Comparison of ENCODE assay signal across 10 cellular contexts in genomic region chr15:99682455-99682854, GRCh38. TPM values are rescaled to one million over a fixed set of nuclear protein-coding genes. Genes with fewer than 3 reads are reported as not detected.
DNase-seq lines count a peak whose midpoint lies in the region; ATAC-seq and TF ChIP-seq lines count a peak whose summit lies in the region.
"Had no signal": no experiment of that assay in that cellular context is flagged by ENCODE, and none has a peak within 500 bp of the region (broad histone marks: within the 10 kb centered on the region; RNA-seq: fewer than 3 reads in every experiment).

No MANE protein-coding gene starts in this region.

- H3K4me1 ChIP-seq in foreskin keratinocyte, result peaks cover 9% of the 10 kb centered on the region
- H3K4me1 ChIP-seq in stomach, result peaks cover 0 to 9% (median 0%) of the 10 kb centered on the region in 4 donors
- H3K4me1 ChIP-seq: Caco-2 had no signal

- H3K4me3 Mint-ChIP-seq in activated T-cell treated with anti-CD3 and anti-CD28 coated beads, Interleukin-2, amount 50 U/mL, for 24 hours, result no peak overlapping the region
- H3K4me3 Mint-ChIP-seq in activated B cell treated with CpG ODN at 0.5 μM for 24 hours, result no peak overlapping the region
- H3K4me3 Mint-ChIP-seq in effector memory CD8-positive, alpha-beta T cell, result no peak overlapping the region

- intact Hi-C loops in activated B cell treated with CpG ODN at 0.5 μM for 24 hours (cut with micrococcal nuclease), result loop anchor here (5.0 kb wide), 2 partner anchors 35 to 170 kb away; no protein-coding TSS in a partner anchor
- intact Hi-C loops in stomach (cut with DNase I; ENCODE audit: low total_unique reads), result no loop called here

- CTCF ChIA-PET in activated B cell treated with CpG ODN at 0.5 μM for 24 hours (lab: Charles Lee), result interaction anchor here (1.3 to 1.5 kb wide), 2 partner anchors 22 to 338 kb away, joined by 3 to 4 read pairs; no protein-coding TSS in a partner anchor

- peaks cover 5 to 39% (median 30%) of the 10 kb centered on the region in 4 donors for H3K36me3 ChIP-seq in stomach

- H3K27me3 ChIP-seq in foreskin keratinocyte, result no peaks in the 10 kb centered on the region
- H3K27me3 ChIP-seq in stomach, result no peaks in the 10 kb centered on the region
- H3K27me3 ChIP-seq: gastroesophageal sphincter had no signal

- 0 to 78% (median 58%) methylated on average over 1 of the region's 1 CpG for WGBS in stomach, 5 donors

- no peak for ATAC-seq in activated B cell treated with CpG ODN at 0.5 μM for 24 hours (ENCODE audit: low read depth)
- ATAC-seq in foreskin keratinocyte, result peak; percentile 73
- no peak for ATAC-seq in HG03139 (IDR thresholded peaks at IDR 0.05; ENCODE audit: unreplicated experiment)
- ATAC-seq in effector memory CD8-positive, alpha-beta T cell (replicated peaks), result no peak
- ATAC-seq: gastroesophageal sphincter had no signal

- POLR2A ChIA-PET in activated B cell treated with CpG ODN at 0.5 μM for 24 hours (lab: Charles Lee), result interaction anchor here (1.1 to 1.4 kb wide), 3 partner anchors 22 to 180 kb away, joined by 3 read pairs; no protein-coding TSS in a partner anchor

- TF ChIP-seq EP300 in stomach (IDR thresholded peaks at IDR 0.05), result no peak

- peaks cover 67% of the 10 kb centered on the region for H3K36me3 Mint-ChIP-seq in activated T-cell treated with anti-CD3 and anti-CD28 coated beads, Interleukin-2, amount 50 U/mL, for 24 hours (ENCODE audit: low read depth)
- peaks cover 80% of the 10 kb centered on the region for H3K36me3 Mint-ChIP-seq in activated B cell treated with CpG ODN at 0.5 μM for 24 hours (ENCODE audit: low read depth)
- peaks cover 5% of the 10 kb centered on the region for H3K36me3 Mint-ChIP-seq in effector memory CD8-positive, alpha-beta T cell (ENCODE audit: insufficient read depth)

- TF ChIP-seq CTCF in activated B cell treated with CpG ODN at 0.5 μM for 24 hours (IDR thresholded peaks at IDR 0.05), result no peak
- no peak for TF ChIP-seq CTCF in foreskin keratinocyte (conservative IDR thresholded peaks at IDR 0.05)
- no peak for TF ChIP-seq CTCF in stomach (IDR thresholded peaks at IDR 0.05)

- no peak for DNase-seq in activated T-cell treated with anti-CD3 and anti-CD28 coated beads, Interleukin-2, amount 50 U/mL, for 24 hours
- DNase-seq in activated T-cell treated with anti-CD3 and anti-CD28 coated beads for 4 hours (no peak), activated B cell treated with CpG ODN at 0.5 μM for 24 hours (no peak), foreskin keratinocyte (peak; percentile 39 to 81), stomach (no peak)
- no peak for DNase-seq in effector memory CD8-positive, alpha-beta T cell
- no peak for DNase-seq in activated CD4-positive, alpha-beta T cell treated with anti-CD3 and anti-CD28 coated beads for 4 hours
- DNase-seq: Caco-2 had no signal

- H3K9me3 ChIP-seq in stomach, result peaks cover 0 to 9% (median 4%) of the 10 kb centered on the region in 4 donors

- peaks cover 21% of the 10 kb centered on the region for H3K9me3 Mint-ChIP-seq in activated T-cell treated with anti-CD3 and anti-CD28 coated beads, Interleukin-2, amount 50 U/mL, for 24 hours
- H3K9me3 Mint-ChIP-seq in activated B cell treated with CpG ODN at 0.5 μM for 24 hours, result peaks cover 13% of the 10 kb centered on the region
- no peaks in the 10 kb centered on the region for H3K9me3 Mint-ChIP-seq in effector memory CD8-positive, alpha-beta T cell

- peaks cover 31% of the 10 kb centered on the region for H3K4me1 Mint-ChIP-seq in activated T-cell treated with anti-CD3 and anti-CD28 coated beads, Interleukin-2, amount 50 U/mL, for 24 hours (ENCODE audit: low read depth)
- peaks cover 45% of the 10 kb centered on the region for H3K4me1 Mint-ChIP-seq in activated B cell treated with CpG ODN at 0.5 μM for 24 hours
- peaks cover 4 to 9% of the 10 kb centered on the region in 2 donors for H3K4me1 Mint-ChIP-seq in effector memory CD8-positive, alpha-beta T cell (ENCODE audit: low read depth in 2 of 2)

- TF ChIP-seq POLR2A in stomach (IDR thresholded peaks at IDR 0.05), result no peak

- no peaks in the 10 kb centered on the region for H3K27me3 Mint-ChIP-seq in activated T-cell treated with anti-CD3 and anti-CD28 coated beads, Interleukin-2, amount 50 U/mL, for 24 hours
- no peaks in the 10 kb centered on the region for H3K27me3 Mint-ChIP-seq in activated B cell treated with CpG ODN at 0.5 μM for 24 hours
- H3K27me3 Mint-ChIP-seq in effector memory CD8-positive, alpha-beta T cell, result no peaks in the 10 kb centered on the region

- no peak overlapping the region for H3K4me3 ChIP-seq in stomach
- H3K4me3 ChIP-seq: gastroesophageal sphincter had no signal

- H3K27ac ChIP-seq in foreskin keratinocyte, result peak overlapping the region; percentile 29
- H3K27ac ChIP-seq in stomach, result peak overlapping the region in 3 of 5 donors; percentile 1 to 47 (median 25)

- H3K27ac Mint-ChIP-seq in activated T-cell treated with anti-CD3 and anti-CD28 coated beads, Interleukin-2, amount 50 U/mL, for 24 hours, result peak overlapping the region; percentile 63
- H3K27ac Mint-ChIP-seq in activated B cell treated with CpG ODN at 0.5 μM for 24 hours, result peak overlapping the region; percentile 70
- H3K27ac Mint-ChIP-seq in effector memory CD8-positive, alpha-beta T cell, result peak overlapping the region in 1 of 2 donors; percentile 67

RNA-seq across cellular contexts. Expression of gene LYSMD4, which starts 50.8 kb away (rescaled TPM):
- total RNA-seq in activated B cell treated with CpG ODN at 0.5 μM for 24 hours, result 4.7 and 6.1 TPM in 2 replicates
- 7.5 and 10.9 TPM in 2 replicates for total RNA-seq in foreskin keratinocyte
- polyA plus RNA-seq in foreskin keratinocyte, result 5.9 and 7.7 TPM in 2 replicates
- total RNA-seq in stomach, result 100 to 1,000 TPM in 1 of 5 donors, 10 to 100 TPM in 3, 1 to 10 TPM in 1; 4.2 to 106 (median 21.1) TPM
- 1 to 10 TPM; 5.0 to 5.8 (median 5.1) TPM for polyA plus RNA-seq in stomach

Comparison
In these comparisons a context has a peak if more than half of its experiments do, and no peak if none do; other contexts are left out.
1. DNase-seq: peak in foreskin keratinocyte (2 of 2); none in activated T-cell treated with anti-CD3 and anti-CD28 coated beads, Interleukin-2, amount 50 U/mL, for 24 hours (single experiment), activated T-cell treated with anti-CD3 and anti-CD28 coated beads for 4 hours (single experiment), activated B cell treated with CpG ODN at 0.5 μM for 24 hours (single experiment), stomach (single experiment), effector memory CD8-positive, alpha-beta T cell (0 of 3) and activated CD4-positive, alpha-beta T cell treated with anti-CD3 and anti-CD28 coated beads for 4 hours (0 of 2).